ENCODE assay signal across 9 cellular contexts in the genomic region with DNA sequence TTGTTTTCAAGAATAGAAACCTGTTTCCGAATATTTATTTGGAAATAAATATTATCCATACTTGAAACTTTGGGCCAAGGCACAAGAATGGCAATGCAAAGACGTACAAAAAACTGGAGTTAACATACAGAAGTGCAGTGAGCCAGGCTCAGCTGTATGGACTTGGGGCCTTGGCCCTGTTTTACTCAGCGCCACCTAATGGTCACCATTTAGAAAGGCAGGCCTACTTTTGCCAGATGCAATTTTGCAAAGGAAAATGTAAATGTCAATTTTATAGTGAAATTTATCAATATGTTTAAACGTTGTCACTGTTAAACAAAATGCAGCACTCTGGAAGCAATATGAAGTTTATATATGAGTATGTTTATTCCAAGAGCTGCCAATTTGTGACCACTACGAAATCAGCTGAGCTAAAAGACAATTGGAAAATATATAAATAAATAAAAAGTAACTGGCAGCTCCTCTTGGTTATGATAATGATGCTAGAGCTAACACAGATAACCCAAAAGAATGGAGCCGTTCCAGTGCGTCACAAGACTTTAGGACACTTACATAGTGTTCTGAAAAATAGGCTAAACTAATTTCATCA.
DNase-seq lines count a peak whose midpoint lies in the region; ATAC-seq and TF ChIP-seq lines count a peak whose summit lies in the region.
"Had no signal": no experiment of that assay in that cellular context is flagged by ENCODE, and none has a peak within 500 bp of the region (broad histone marks: within the 10 kb centered on the region; RNA-seq: fewer than 3 reads in every experiment).

No MANE protein-coding gene starts in this region.

- no peak overlapping the region for H3K4me3 Mint-ChIP-seq in activated naive CD8-positive, alpha-beta T cell treated with anti-CD3 and anti-CD28 coated beads, Interleukin-2, amount 10 ng/mL, durations not matched to agents 7 days and 5 days
- no peak overlapping the region for H3K4me3 Mint-ChIP-seq in activated T-helper 2 cell treated with anti-CD3 and anti-CD28 coated beads, Interferon-gamma antibody, Interleukin-2, Interleukin-4, amounts not matched to agents 10 μg/mL and 5 μg/mL and 100 μg/mL, durations not matched to agents 14 hours and 24 hours and 36 hours (ENCODE audit: low read depth)
- H3K4me3 Mint-ChIP-seq: IgD-negative memory B cell had no signal

- DNase-seq in A172 (ENCODE audit: low spot score) (peak; percentile 33), DND-41 (peak; percentile 41), HAP-1 (ENCODE audit: low spot score in 2 of 2) (peak; percentile 41 to 50), NCI-H82 (lab: John Stamatoyannopoulos, UW) (peak; percentile 76), left lobe of liver (ENCODE audit: low spot score) (no peak), lower leg skin (ENCODE audit: low spot score in 2 of 2) (no peak)
- DNase-seq in activated naive CD8-positive, alpha-beta T cell treated with anti-CD3 and anti-CD28 coated beads, Interleukin-2, amount 10 ng/mL, durations not matched to agents 7 days and 5 days = no peak
- DNase-seq in activated T-helper 2 cell treated with anti-CD3 and anti-CD28 coated beads, Interferon-gamma antibody, Interleukin-2, Interleukin-4, amounts not matched to agents 10 μg/mL and 5 μg/mL and 100 μg/mL, durations not matched to agents 14 hours and 24 hours and 36 hours (ENCODE audit: low spot score) = no peak

- H3K36me3 ChIP-seq in DND-41 (ENCODE audit: insufficient read depth, low read length) (peaks cover 27% of the 10 kb centered on the region; the same call in 1 of the 2 replicates), HAP-1 (replicated peaks) (no peaks in the 10 kb centered on the region)

- in situ Hi-C loops in HAP-1 (cut with MboI; ENCODE audit: low sequenced_read_pairs) = no loop called here

- H3K4me1 ChIP-seq in DND-41 (ENCODE audit: insufficient read depth, low read length) (no peaks in the 10 kb centered on the region), HAP-1 (no peaks in the 10 kb centered on the region)

- intact Hi-C loops in activated T-helper 2 cell treated with anti-CD3 and anti-CD28 coated beads, Interferon-gamma antibody, Interleukin-2, Interleukin-4, amounts not matched to agents 10 μg/mL and 5 μg/mL and 100 μg/mL, durations not matched to agents 14 hours and 24 hours and 36 hours (cut with micrococcal nuclease) = no loop called here
- intact Hi-C loops in lower leg skin (cut with DNase I; ENCODE audit: low total_unique reads) = no loop called here

- TF ChIP-seq CTCF in DND-41 (IDR thresholded peaks at IDR 0.05; ENCODE audit: borderline replicate concordance, extremely low read depth, low read length, poor library complexity, severe bottlenecking) (peak; percentile 78), lower leg skin (IDR thresholded peaks at IDR 0.05) (no peak)

- TF ChIP-seq POLR2A in lower leg skin (IDR thresholded peaks at IDR 0.05) = no peak

- ATAC-seq in DND-41 (ENCODE audit: insufficient read depth, low read depth) (peak; percentile 85), left lobe of liver (peak; percentile 62)
- peak; percentile 76 for ATAC-seq in activated naive CD8-positive, alpha-beta T cell treated with anti-CD3 and anti-CD28 coated beads, Interleukin-2, amount 10 ng/mL, durations not matched to agents 7 days and 5 days (ENCODE audit: low read depth)

- H3K36me3 Mint-ChIP-seq in activated naive CD8-positive, alpha-beta T cell treated with anti-CD3 and anti-CD28 coated beads, Interleukin-2, amount 10 ng/mL, durations not matched to agents 7 days and 5 days = peaks cover 17% of the 10 kb centered on the region
- peaks cover 13% of the 10 kb centered on the region for H3K36me3 Mint-ChIP-seq in activated T-helper 2 cell treated with anti-CD3 and anti-CD28 coated beads, Interferon-gamma antibody, Interleukin-2, Interleukin-4, amounts not matched to agents 10 μg/mL and 5 μg/mL and 100 μg/mL, durations not matched to agents 14 hours and 24 hours and 36 hours (ENCODE audit: low read depth)
- H3K36me3 Mint-ChIP-seq: IgD-negative memory B cell had no signal

- H2AFZ ChIP-seq in DND-41 (ENCODE audit: low read depth, low read length) = no peak overlapping the region

- POLR2A ChIA-PET in activated naive CD8-positive, alpha-beta T cell treated with anti-CD3 and anti-CD28 coated beads, Interleukin-2, amount 10 ng/mL, durations not matched to agents 7 days and 5 days (lab: Charles Lee) = no interaction called here

- peaks cover 9% of the 10 kb centered on the region; the same call in 1 of the 2 replicates for H4K20me1 ChIP-seq in DND-41 (ENCODE audit: insufficient read depth, low read length)

- H3K9ac ChIP-seq in DND-41 (ENCODE audit: low read depth, low read length) = no peak overlapping the region

- H3K9me3 Mint-ChIP-seq in activated naive CD8-positive, alpha-beta T cell treated with anti-CD3 and anti-CD28 coated beads, Interleukin-2, amount 10 ng/mL, durations not matched to agents 7 days and 5 days = no peaks in the 10 kb centered on the region
- H3K9me3 Mint-ChIP-seq in activated T-helper 2 cell treated with anti-CD3 and anti-CD28 coated beads, Interferon-gamma antibody, Interleukin-2, Interleukin-4, amounts not matched to agents 10 μg/mL and 5 μg/mL and 100 μg/mL, durations not matched to agents 14 hours and 24 hours and 36 hours = no peaks in the 10 kb centered on the region
- H3K9me3 Mint-ChIP-seq: IgD-negative memory B cell had no signal

- H3K4me2 ChIP-seq in DND-41 (ENCODE audit: insufficient read depth, low read length) = no peak overlapping the region

- WGBS in lower leg skin, 2 donors = 56 to 57% methylated on average over 7 of the region's 7 CpGs

- H3K9me3 ChIP-seq in DND-41 (ENCODE audit: insufficient read depth, low read length, severe bottlenecking) (no peaks in the 10 kb centered on the region), HAP-1 (no peaks in the 10 kb centered on the region)

- no peak overlapping the region for H3K27ac Mint-ChIP-seq in activated naive CD8-positive, alpha-beta T cell treated with anti-CD3 and anti-CD28 coated beads, Interleukin-2, amount 10 ng/mL, durations not matched to agents 7 days and 5 days
- no peak overlapping the region for H3K27ac Mint-ChIP-seq in activated T-helper 2 cell treated with anti-CD3 and anti-CD28 coated beads, Interferon-gamma antibody, Interleukin-2, Interleukin-4, amounts not matched to agents 10 μg/mL and 5 μg/mL and 100 μg/mL, durations not matched to agents 14 hours and 24 hours and 36 hours

- H3K27ac ChIP-seq in DND-41 (ENCODE audit: low read length) = no peak overlapping the region

- no peaks in the 10 kb centered on the region for H3K27me3 Mint-ChIP-seq in activated naive CD8-positive, alpha-beta T cell treated with anti-CD3 and anti-CD28 coated beads, Interleukin-2, amount 10 ng/mL, durations not matched to agents 7 days and 5 days
- no peaks in the 10 kb centered on the region for H3K27me3 Mint-ChIP-seq in activated T-helper 2 cell treated with anti-CD3 and anti-CD28 coated beads, Interferon-gamma antibody, Interleukin-2, Interleukin-4, amounts not matched to agents 10 μg/mL and 5 μg/mL and 100 μg/mL, durations not matched to agents 14 hours and 24 hours and 36 hours (ENCODE audit: low read depth)
- H3K27me3 Mint-ChIP-seq: IgD-negative memory B cell had no signal

- H3K27me3 ChIP-seq in DND-41 (ENCODE audit: insufficient read depth, low read length, poor library complexity) (no peaks in the 10 kb centered on the region), HAP-1 (ENCODE audit: low read depth) (no peaks in the 10 kb centered on the region)

- H3K79me2 ChIP-seq in DND-41 (ENCODE audit: insufficient read depth, low read length) = peaks cover 79% of the 10 kb centered on the region

- peaks cover 6% of the 10 kb centered on the region for H3K4me1 Mint-ChIP-seq in activated naive CD8-positive, alpha-beta T cell treated with anti-CD3 and anti-CD28 coated beads, Interleukin-2, amount 10 ng/mL, durations not matched to agents 7 days and 5 days
- peaks cover 17% of the 10 kb centered on the region for H3K4me1 Mint-ChIP-seq in activated T-helper 2 cell treated with anti-CD3 and anti-CD28 coated beads, Interferon-gamma antibody, Interleukin-2, Interleukin-4, amounts not matched to agents 10 μg/mL and 5 μg/mL and 100 μg/mL, durations not matched to agents 14 hours and 24 hours and 36 hours (ENCODE audit: low read depth)

- H3K4me3 ChIP-seq in DND-41 (ENCODE audit: low read depth in 1 of 2, low read length in 2 of 2) (no peak overlapping the region), HAP-1 (no peak overlapping the region), lower leg skin (ENCODE audit: low read depth, poor library complexity, severe bottlenecking) (no peak overlapping the region)

Comparison
In these comparisons a context has a peak if more than half of its experiments do, and no peak if none do; other contexts are left out.
1. DNase-seq: peak in A172 (single experiment), DND-41 (single experiment), HAP-1 (2 of 2) and NCI-H82 (single experiment); none in activated naive CD8-positive, alpha-beta T cell treated with anti-CD3 and anti-CD28 coated beads, Interleukin-2, amount 10 ng/mL, durations not matched to agents 7 days and 5 days (single experiment), left lobe of liver (single experiment), activated T-helper 2 cell treated with anti-CD3 and anti-CD28 coated beads, Interferon-gamma antibody, Interleukin-2, Interleukin-4, amounts not matched to agents 10 μg/mL and 5 μg/mL and 100 μg/mL, durations not matched to agents 14 hours and 24 hours and 36 hours (single experiment) and lower leg skin (0 of 2).
2. Peak in every context shown above with its lines, with median percentiles within 50 percentile points of each other: ATAC-seq.